Comparison of ENCODE assay signal across 13 cellular contexts in the genomic region with DNA sequence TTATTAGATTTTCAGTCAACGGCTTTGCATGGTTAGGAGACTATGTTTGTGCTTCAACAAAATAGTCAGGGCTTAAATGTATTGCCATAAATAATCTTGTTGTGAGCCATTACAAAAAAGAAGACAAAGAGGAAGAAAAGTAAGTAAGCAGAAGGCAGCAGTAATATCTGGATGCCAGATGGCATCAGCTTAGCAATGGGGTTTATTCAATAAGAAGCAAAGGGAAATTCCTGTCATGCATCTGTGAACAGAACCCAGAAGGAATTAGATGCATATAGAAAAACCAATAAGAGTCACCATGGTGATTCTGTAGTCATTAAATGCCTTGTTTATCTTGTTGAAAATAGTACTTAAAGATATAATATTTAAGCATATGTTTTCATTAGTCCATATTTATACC.
"Had no signal": no experiment of that assay in that cellular context is flagged by ENCODE, and none has a peak within 500 bp of the region (broad histone marks: within the 10 kb centered on the region; RNA-seq: fewer than 3 reads in every experiment).

No MANE protein-coding gene starts in this region.

- H3K36me3 ChIP-seq: upper lobe of right lung had no signal

- H3K9me3 ChIP-seq: testis, upper lobe of right lung had no signal

- H3K27ac Mint-ChIP-seq: activated naive CD4-positive, alpha-beta T cell treated with anti-CD3 and anti-CD28 coated beads, Interleukin-2, amount 50 U/mL, for 72 hours; stimulated activated naive CD8-positive, alpha-beta T cell treated with anti-CD3 and anti-CD28 coated beads, Interleukin-15, amount 100 ng/mL, for 72 hours had no signal

- H3K27ac ChIP-seq: epithelial cell of prostate, testis, upper lobe of right lung had no signal

- H3K27me3 ChIP-seq: testis, upper lobe of right lung had no signal

- H3K4me3 Mint-ChIP-seq: brain; central memory CD8-positive, alpha-beta T cell; stimulated activated naive CD8-positive, alpha-beta T cell treated with anti-CD3 and anti-CD28 coated beads, Interleukin-15, amount 100 ng/mL, for 72 hours had no signal

- H3K4me1 ChIP-seq: testis, upper lobe of right lung had no signal

- DNase-seq: activated CD4-positive, alpha-beta T cell treated with anti-CD3 and anti-CD28 coated beads, Interleukin-2, amount 50 U/mL, for 1 hour; amygdala; effector memory CD4-positive, alpha-beta T cell; stimulated activated CD4-positive, alpha-beta T cell treated with anti-CD3 and anti-CD28 coated beads, Interleukin-15, amount 100 ng/mL, for 24 hours; stimulated activated CD4-positive, alpha-beta T cell treated with anti-CD3 and anti-CD28 coated beads, Interleukin-4, amount 100 ng/mL, for 4 hours; stimulated activated naive CD8-positive, alpha-beta T cell treated with anti-CD3 and anti-CD28 coated beads, Interleukin-15, amount 100 ng/mL, for 72 hours; testis; upper lobe of right lung had no signal

- ATAC-seq: activated naive CD4-positive, alpha-beta T cell treated with anti-CD3 and anti-CD28 coated beads, Interleukin-2, amount 50 U/mL, for 72 hours; left lobe of liver; stimulated activated naive CD8-positive, alpha-beta T cell treated with anti-CD3 and anti-CD28 coated beads, Interleukin-15, amount 100 ng/mL, for 72 hours; upper lobe of right lung had no signal

- H3K4me3 ChIP-seq: testis, upper lobe of right lung had no signal

- H3K27me3 Mint-ChIP-seq: brain; central memory CD8-positive, alpha-beta T cell; stimulated activated naive CD8-positive, alpha-beta T cell treated with anti-CD3 and anti-CD28 coated beads, Interleukin-15, amount 100 ng/mL, for 72 hours had no signal

- H3K4me1 Mint-ChIP-seq: central memory CD8-positive, alpha-beta T cell; stimulated activated naive CD8-positive, alpha-beta T cell treated with anti-CD3 and anti-CD28 coated beads, Interleukin-15, amount 100 ng/mL, for 72 hours had no signal
